In the genomic region with DNA sequence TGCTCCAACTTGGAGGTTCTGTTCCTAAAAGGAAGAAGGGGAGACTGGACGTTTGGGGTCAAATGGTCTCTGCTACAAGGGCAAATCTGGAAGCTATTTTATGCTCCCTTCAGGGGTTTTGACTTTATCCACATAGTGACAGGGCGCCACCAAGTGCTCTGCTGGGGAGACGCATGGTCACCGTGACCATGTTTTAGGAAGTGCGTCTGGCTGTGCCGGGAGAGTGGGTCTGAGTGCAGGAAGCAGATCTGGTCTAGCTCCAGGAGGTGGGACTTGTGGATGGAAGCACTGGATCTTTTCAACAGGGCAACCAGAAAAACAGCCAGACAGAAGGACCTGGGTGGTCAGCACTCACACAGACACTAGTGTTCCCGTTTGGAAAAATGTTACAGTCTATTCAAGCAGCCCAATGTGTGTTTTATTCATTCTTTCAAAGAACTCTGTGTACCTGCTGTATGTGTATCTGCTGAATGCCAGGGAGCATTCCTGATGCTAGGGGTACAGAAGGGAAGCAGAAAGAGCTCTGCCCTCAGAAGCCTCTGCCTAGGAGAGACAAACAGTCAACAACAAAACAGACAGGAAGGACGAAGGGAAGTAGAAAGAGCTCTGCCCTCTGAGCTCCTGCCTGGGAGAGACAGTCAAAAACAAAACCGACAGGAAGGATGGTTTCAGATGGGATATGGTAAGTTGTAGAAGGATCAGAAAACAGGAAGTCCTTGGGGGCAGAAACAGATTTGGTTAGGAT, we compare ENCODE assay signal across 9 cellular contexts.
DNase-seq lines count a peak whose midpoint lies in the region; ATAC-seq and TF ChIP-seq lines count a peak whose summit lies in the region.
"Had no signal": no experiment of that assay in that cellular context is flagged by ENCODE, and none has a peak within 500 bp of the region (broad histone marks: within the 10 kb centered on the region; RNA-seq: fewer than 3 reads in every experiment).

No MANE protein-coding gene starts in this region.

- ATAC-seq in HG02571 (IDR thresholded peaks at IDR 0.05; ENCODE audit: unreplicated experiment) (peak; percentile 69), GM21528 (IDR thresholded peaks at IDR 0.05; ENCODE audit: low FRiP score, unreplicated experiment) (no peak)
- ATAC-seq in central memory CD8-positive, alpha-beta T cell (replicated peaks; ENCODE audit: extremely low read depth, poor library complexity, severe bottlenecking) = peak; percentile 63

- peaks cover 18% of the 10 kb centered on the region for H3K4me1 Mint-ChIP-seq in central memory CD8-positive, alpha-beta T cell

- no peak overlapping the region for H3K4me3 Mint-ChIP-seq in central memory CD8-positive, alpha-beta T cell
- H3K4me3 Mint-ChIP-seq: stimulated activated naive CD8-positive, alpha-beta T cell treated with anti-CD3 and anti-CD28 coated beads, Interleukin-15, Interleukin-2, amounts not matched to agents 100 ng/mL and 50 ng/mL, for 24 hours had no signal

- DNase-seq in GM12865 (ENCODE audit: low read depth) = peak; percentile 77
- DNase-seq in NCI-H2029 (lab: John Stamatoyannopoulos, UW) = peak; percentile 35
- peak; percentile 73 for DNase-seq in WERI-Rb-1
- peak; percentile 30 to 34 for DNase-seq in central memory CD8-positive, alpha-beta T cell (ENCODE audit: low spot score in 2 of 2)
- peak; percentile 38 for DNase-seq in kidney glomerular epithelial cell (lab: John Stamatoyannopoulos, UW)
- peak; percentile 42 for DNase-seq in stimulated activated CD4-positive, alpha-beta T cell treated with anti-CD3 and anti-CD28 coated beads, Interleukin-1b, Interleukin-23, amount 100 ng/mL, for 48 hours

- H3K36me3 Mint-ChIP-seq in central memory CD8-positive, alpha-beta T cell (ENCODE audit: insufficient read depth) = no peaks in the 10 kb centered on the region

- H3K9me3 ChIP-seq in WERI-Rb-1 (ENCODE audit: severe bottlenecking) = no peaks in the 10 kb centered on the region

- peaks cover 10% of the 10 kb centered on the region for H3K36me3 ChIP-seq in WERI-Rb-1

- no peaks in the 10 kb centered on the region for H3K27me3 ChIP-seq in WERI-Rb-1 (ENCODE audit: insufficient read depth, low read depth, severe bottlenecking)

- no peak overlapping the region for H3K27ac Mint-ChIP-seq in central memory CD8-positive, alpha-beta T cell (ENCODE audit: low read depth)
- H3K27ac Mint-ChIP-seq: stimulated activated naive CD8-positive, alpha-beta T cell treated with anti-CD3 and anti-CD28 coated beads, Interleukin-15, Interleukin-2, amounts not matched to agents 100 ng/mL and 50 ng/mL, for 24 hours had no signal

- H3K27me3 Mint-ChIP-seq in central memory CD8-positive, alpha-beta T cell = no peaks in the 10 kb centered on the region
- H3K27me3 Mint-ChIP-seq: stimulated activated naive CD8-positive, alpha-beta T cell treated with anti-CD3 and anti-CD28 coated beads, Interleukin-15, Interleukin-2, amounts not matched to agents 100 ng/mL and 50 ng/mL, for 24 hours had no signal

- H3K9me3 Mint-ChIP-seq in central memory CD8-positive, alpha-beta T cell = no peaks in the 10 kb centered on the region
- H3K9me3 Mint-ChIP-seq: stimulated activated naive CD8-positive, alpha-beta T cell treated with anti-CD3 and anti-CD28 coated beads, Interleukin-15, Interleukin-2, amounts not matched to agents 100 ng/mL and 50 ng/mL, for 24 hours had no signal

- TF ChIP-seq CTCF in GM12865 (IDR thresholded peaks at IDR 0.05; ENCODE audit: insufficient read depth, low read depth, low read length, missing control alignments) (peak; percentile 79), WERI-Rb-1 (IDR thresholded peaks at IDR 0.05; ENCODE audit: low read depth, low read length) (peak; percentile 88)

- H3K4me3 ChIP-seq in GM12865 (ENCODE audit: low read depth, low read length) = no peak overlapping the region
- no peak overlapping the region for H3K4me3 ChIP-seq in WERI-Rb-1 (ENCODE audit: low read depth, low read length)

- no peak overlapping the region for H3K27ac ChIP-seq in WERI-Rb-1
